Comparison of ENCODE assay signal across 30 cellular contexts in genomic region chr16:84412262-84412661, GRCh38. TPM values are rescaled to one million over a fixed set of nuclear protein-coding genes. Genes with fewer than 3 reads are reported as not detected.
"Had no signal": no experiment of that assay in that cellular context is flagged by ENCODE, and none has a peak within 500 bp of the region (broad histone marks: within the 10 kb centered on the region; RNA-seq: fewer than 3 reads in every experiment).

No MANE protein-coding gene starts in this region.

- H3K4me3 Mint-ChIP-seq: dendritic cell treated with granulocyte-macrophage colony-stimulating factor and Interleukin-4, amounts not matched to agents 40 ng/mL and 50 ng/mL, for 4 days; endodermal cell; naive thymus-derived CD8-positive, alpha-beta T cell; nephron progenitor cell; stimulated activated naive CD8-positive, alpha-beta T cell treated with anti-CD3 and anti-CD28 coated beads, Interleukin-15, amount 100 ng/mL, for 72 hours had no signal

- H3K36me3 ChIP-seq: colonic mucosa, gastrocnemius medialis, pancreas, suprapubic skin had no signal

- H3K27ac ChIP-seq: colonic mucosa, epithelial cell of prostate, gastrocnemius medialis, left lung, pancreas, suprapubic skin, transverse colon had no signal

- ATAC-seq: esophagus mucosa; gastrocnemius medialis; left cardiac atrium; left lung; naive thymus-derived CD8-positive, alpha-beta T cell; pancreas; sciatic nerve; stimulated activated naive CD8-positive, alpha-beta T cell treated with anti-CD3 and anti-CD28 coated beads, Interleukin-15, amount 100 ng/mL, for 72 hours had no signal

- H3K27me3 ChIP-seq: colonic mucosa, pancreas had no signal

- H3K9me3 Mint-ChIP-seq: dendritic cell treated with granulocyte-macrophage colony-stimulating factor and Interleukin-4, amounts not matched to agents 40 ng/mL and 50 ng/mL, for 4 days; endodermal cell; naive thymus-derived CD8-positive, alpha-beta T cell; nephron progenitor cell; stimulated activated naive CD8-positive, alpha-beta T cell treated with anti-CD3 and anti-CD28 coated beads, Interleukin-15, amount 100 ng/mL, for 72 hours had no signal

- H3K36me3 Mint-ChIP-seq: naive thymus-derived CD8-positive, alpha-beta T cell had no signal

- H3K4me1 ChIP-seq: colonic mucosa, gastrocnemius medialis, left lung, pancreas, suprapubic skin, transverse colon had no signal

- H3K4me2 ChIP-seq: smooth muscle cell had no signal

- FAIRE-seq: islet of Langerhans, pancreas had no signal

- H3K27ac Mint-ChIP-seq: dendritic cell treated with granulocyte-macrophage colony-stimulating factor and Interleukin-4, amounts not matched to agents 40 ng/mL and 50 ng/mL, for 4 days; endodermal cell; nephron progenitor cell; progenitor cell of endocrine pancreas; stimulated activated naive CD8-positive, alpha-beta T cell treated with anti-CD3 and anti-CD28 coated beads, Interleukin-15, amount 100 ng/mL, for 72 hours had no signal

- DNase-seq: colonic mucosa; effector CD8-positive, alpha-beta T cell; endodermal cell; foreskin fibroblast; gastrocnemius medialis; head of caudate nucleus; left cardiac atrium; left lung; mesenchymal stem cell; naive thymus-derived CD8-positive, alpha-beta T cell; nephron progenitor cell; occipital lobe; stimulated activated CD4-positive, alpha-beta T cell treated with anti-CD3 and anti-CD28 coated beads, Interleukin-12 subunit alpha, Interleukin-12 subunit beta, amount 100 ng/mL, for 4 hours; stimulated activated CD4-positive, alpha-beta T cell treated with anti-CD3 and anti-CD28 coated beads, Interleukin-1b, Interleukin-23, amount 100 ng/mL, for 48 hours; stimulated activated CD4-positive, alpha-beta T cell treated with anti-CD3 and anti-CD28 coated beads, Interleukin-4, amount 100 ng/mL, for 1 hour; stimulated activated CD8-positive, alpha-beta memory T cell treated with anti-CD3 and anti-CD28 coated beads, Interleukin-4, amount 100 ng/mL, for 48 hours; stimulated activated naive CD4-positive, alpha-beta T cell; stimulated activated naive CD8-positive, alpha-beta T cell treated with anti-CD3 and anti-CD28 coated beads, Interleukin-15, amount 100 ng/mL, for 72 hours; transverse colon had no signal

- H3K9me3 ChIP-seq: colonic mucosa, gastrocnemius medialis, left lung, pancreas, suprapubic skin, transverse colon had no signal

- H3K4me1 Mint-ChIP-seq: endodermal cell had no signal

- H3K4me3 ChIP-seq: colonic mucosa, gastrocnemius medialis, left lung, pancreas, smooth muscle cell, suprapubic skin, transverse colon had no signal

RNA-seq across cellular contexts. Expression of gene ATP2C2, which starts 43.9 kb away (rescaled TPM):
- total RNA-seq: glomerular endothelial cell; left cardiac atrium; myocyte; naive thymus-derived CD8-positive, alpha-beta T cell had no signal
- polyA plus RNA-seq: naive thymus-derived CD8-positive, alpha-beta T cell had no signal
